In the genomic region with DNA sequence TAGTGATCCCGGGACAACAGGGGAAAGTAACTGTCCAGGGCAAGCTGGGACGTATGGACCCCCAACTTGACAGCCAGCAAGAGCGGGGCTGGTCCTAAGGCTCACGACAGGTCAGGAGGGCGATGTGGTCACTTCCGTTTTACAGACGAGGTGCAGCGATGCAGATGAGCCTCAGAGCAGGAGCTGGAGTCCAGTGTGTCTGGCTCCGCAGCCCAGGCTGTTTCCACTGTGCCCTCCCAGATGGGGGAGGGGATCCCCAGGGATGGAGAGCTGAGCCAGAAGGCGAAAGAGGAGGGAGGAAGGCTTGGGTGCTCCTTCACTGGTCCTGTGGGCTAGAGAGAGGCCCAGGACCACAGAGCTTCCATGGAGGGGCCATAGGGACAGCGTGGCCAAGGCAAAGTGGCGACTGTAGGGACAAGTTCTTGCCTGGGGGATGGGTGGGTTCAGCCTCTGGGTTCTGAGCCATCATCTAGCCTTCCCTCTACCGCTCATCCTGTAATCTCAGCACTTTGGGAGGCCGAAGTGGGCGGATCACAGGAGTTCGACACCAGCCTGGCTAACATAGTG, we compare ENCODE assay signal across 18 cellular contexts. TPM values are rescaled to one million over a fixed set of nuclear protein-coding genes. Genes with fewer than 3 reads are reported as not detected.
DNase-seq lines count a peak whose midpoint lies in the region; ATAC-seq, FAIRE-seq and TF ChIP-seq lines count a peak whose summit lies in the region.
"Had no signal": no experiment of that assay in that cellular context is flagged by ENCODE, and none has a peak within 500 bp of the region (broad histone marks: within the 10 kb centered on the region; RNA-seq: fewer than 3 reads in every experiment).

No MANE protein-coding gene starts in this region.

- 92 to 96% methylated on average over 11 to 16 of the region's 16 CpGs for WGBS in endodermal cell (ENCODE audit: insufficient coverage in 1 of 2, insufficient read length in 1 of 2), 2 experiments

- no peaks in the 10 kb centered on the region for H3K27me3 Mint-ChIP-seq in endodermal cell (ENCODE audit: insufficient read depth)
- no peaks in the 10 kb centered on the region for H3K27me3 Mint-ChIP-seq in nephron (ENCODE audit: low read depth)

- intact Hi-C loops in tibial artery (cut with DNase I; ENCODE audit: low total_unique reads): no loop called here

- H3K36me3 ChIP-seq in RWPE2 (ENCODE audit: low read depth) (peaks cover 76% of the 10 kb centered on the region), endodermal cell (ENCODE audit: control insufficient read depth, insufficient read depth, low read length) (peaks cover 25% of the 10 kb centered on the region), tibial artery (peaks cover 22 to 60% (median 42%) of the 10 kb centered on the region in 3 donors)
- H3K36me3 ChIP-seq: cardiac muscle cell had no signal

- FAIRE-seq in frontal cortex (lab: Jason Lieb, UNC): no peak

- H3K4me3 Mint-ChIP-seq in endodermal cell: no peak overlapping the region
- H3K4me3 Mint-ChIP-seq in nephron: peak overlapping the region in 2 of 3 experiments; percentile 7 to 96
- H3K4me3 Mint-ChIP-seq: natural killer cell had no signal

- TF ChIP-seq CTCF in RWPE2 (IDR thresholded peaks at IDR 0.05; ENCODE audit: poor library complexity, severe bottlenecking) (no peak), endodermal cell (conservative IDR thresholded peaks at IDR 0.05) (no peak), nephron (IDR thresholded peaks at IDR 0.05; ENCODE audit: unreplicated experiment in 3 of 3) (no peak), tibial artery (IDR thresholded peaks at IDR 0.05) (no peak), GM10266 (IDR thresholded peaks at IDR 0.05; ENCODE audit: control insufficient read depth, insufficient read depth, low read depth, missing control alignments) (no peak)

- H3K4me1 ChIP-seq in RWPE2 (ENCODE audit: insufficient read depth, poor library complexity, severe bottlenecking) (peaks cover 32% of the 10 kb centered on the region), endodermal cell (ENCODE audit: control insufficient read depth, insufficient read depth, low read length) (peaks cover 12% of the 10 kb centered on the region), tibial artery (peaks cover 5 to 84% (median 75%) of the 10 kb centered on the region in 4 donors)

- H3K4me3 ChIP-seq in RWPE2 (ENCODE audit: severe bottlenecking) (no peak overlapping the region), endodermal cell (ENCODE audit: low read length) (no peak overlapping the region), tibial artery (peak overlapping the region; percentile 78 to 79)
- H3K4me3 ChIP-seq: cardiac muscle cell had no signal

- H3K27ac ChIP-seq in RWPE2 (ENCODE audit: poor library complexity, severe bottlenecking) (peak overlapping the region; percentile 81), endodermal cell (ENCODE audit: low read depth, low read length) (no peak overlapping the region), tibial artery (peak overlapping the region; percentile 93)
- H3K27ac ChIP-seq: C4-2B, cardiac muscle cell, HL-60 had no signal

- no peak overlapping the region for H3K9ac ChIP-seq in endodermal cell (ENCODE audit: extremely low read depth, low read length, poor library complexity, severe bottlenecking)

- H3K4me1 Mint-ChIP-seq in endodermal cell (peaks cover 44% of the 10 kb centered on the region), nephron (peaks cover 51% of the 10 kb centered on the region)

- H3K9me3 Mint-ChIP-seq in endodermal cell (no peaks in the 10 kb centered on the region), nephron (no peaks in the 10 kb centered on the region)
- H3K9me3 Mint-ChIP-seq: HFFc6, natural killer cell had no signal

- H3K36me3 Mint-ChIP-seq in endodermal cell (ENCODE audit: low read depth) (peaks cover 40% of the 10 kb centered on the region), nephron (ENCODE audit: low read depth) (peaks cover 39% of the 10 kb centered on the region)
- H3K36me3 Mint-ChIP-seq: natural killer cell had no signal

- no peak for DNase-seq in RWPE2 (ENCODE audit: low spot score)
- peak; percentile 44 for DNase-seq in endodermal cell
- peak in 1 of 2 donors; percentile 78 for DNase-seq in tibial artery
- DNase-seq in frontal cortex (ENCODE audit: low spot score in 2 of 2): no peak
- DNase-seq in GM10266 (ENCODE audit: extremely low spot score): no peak
- DNase-seq: activated CD4-positive, CD25-positive, alpha-beta regulatory T cell; activated naive CD4-positive, alpha-beta T cell treated with Interleukin-2 at 50 U/mL for 16 hours; HFFc6; Kasumi-1; left colon; natural killer cell; NCI-H526 treated with DMSO at 0.1 percent for 48 hours; stimulated activated naive CD8-positive, alpha-beta T cell treated with anti-CD3 and anti-CD28 coated beads, Interleukin-15, Interleukin-2, amounts not matched to agents 100 U/mL and 50 U/mL, for 24 hours had no signal

- ATAC-seq in RWPE2 (ENCODE audit: low read depth) (no peak), GM21786 (IDR thresholded peaks at IDR 0.05; ENCODE audit: unreplicated experiment) (no peak)
- ATAC-seq: left colon; natural killer cell; stimulated activated naive CD8-positive, alpha-beta T cell treated with anti-CD3 and anti-CD28 coated beads, Interleukin-15, Interleukin-2, amounts not matched to agents 100 U/mL and 50 U/mL, for 24 hours had no signal

- H3K27ac Mint-ChIP-seq in endodermal cell (peak overlapping the region; percentile 45), nephron (peak overlapping the region in 1 of 3 experiments; percentile 37)
- H3K27ac Mint-ChIP-seq: HFFc6, natural killer cell had no signal

- H3K27me3 ChIP-seq in RWPE2 (ENCODE audit: insufficient read depth, poor library complexity, severe bottlenecking) (no peaks in the 10 kb centered on the region), endodermal cell (ENCODE audit: control insufficient read depth, insufficient read depth, low read length, poor library complexity, severe bottlenecking) (no peaks in the 10 kb centered on the region), tibial artery (no peaks in the 10 kb centered on the region)
- H3K27me3 ChIP-seq: cardiac muscle cell had no signal

- H3K9me3 ChIP-seq in RWPE2 (ENCODE audit: severe bottlenecking): no peaks in the 10 kb centered on the region
- no peaks in the 10 kb centered on the region for H3K9me3 ChIP-seq in endodermal cell (ENCODE audit: control insufficient read depth, low read length)
- no peaks in the 10 kb centered on the region for H3K9me3 ChIP-seq in tibial artery

RNA-seq across cellular contexts. Expression of gene SNX33, which starts 5.7 kb away (rescaled TPM):
- 10 to 100 TPM; 18.9 to 23.2 TPM for total RNA-seq in endodermal cell
- polyA plus RNA-seq in endodermal cell (2013, experiment 1 of 2): 13.1 TPM
- polyA plus RNA-seq in endodermal cell (2013, experiment 2 of 2): 14.2 TPM
- total RNA-seq in frontal cortex: 1.2 TPM

RNA-seq across cellular contexts. Expression of gene IMP3, which starts 13.4 kb away (rescaled TPM):
- 10 to 100 TPM; 52.2 to 58.2 TPM for total RNA-seq in endodermal cell
- polyA plus RNA-seq in endodermal cell (2013, experiment 1 of 2): 38.3 TPM
- 34.4 TPM for polyA plus RNA-seq in endodermal cell (2013, experiment 2 of 2)
- 43.6 TPM for total RNA-seq in frontal cortex

RNA-seq across cellular contexts. Expression of gene SNUPN, which starts 27.9 kb away (rescaled TPM):
- 10 to 100 TPM; 17.2 to 26.4 TPM for total RNA-seq in endodermal cell
- 20.7 TPM for polyA plus RNA-seq in endodermal cell (2013, experiment 1 of 2)
- polyA plus RNA-seq in endodermal cell (2013, experiment 2 of 2): 16.8 TPM
- total RNA-seq in frontal cortex: 24.1 TPM

RNA-seq across cellular contexts. Expression of gene CSPG4, which starts 59.2 kb away (rescaled TPM):
- total RNA-seq in endodermal cell (1 to 10 TPM; 1.8 to 3.3 TPM), frontal cortex (4.5 TPM)
- polyA plus RNA-seq in endodermal cell (2013, experiment 1 of 2): 3.4 TPM
- 3.3 TPM for polyA plus RNA-seq in endodermal cell (2013, experiment 2 of 2)

Comparison
In these comparisons a context has a peak if more than half of its experiments do, and no peak if none do; other contexts are left out.
1. H3K4me3 ChIP-seq: peak in tibial artery (2 of 2); none in RWPE2 (single experiment) and endodermal cell (single experiment).